13 cellular contexts compared by ENCODE assay signal in genomic region chr14:90510208-90510607, GRCh38.
DNase-seq lines count a peak whose midpoint lies in the region; ATAC-seq, FAIRE-seq and TF ChIP-seq lines count a peak whose summit lies in the region.
"Had no signal": no experiment of that assay in that cellular context is flagged by ENCODE, and none has a peak within 500 bp of the region (broad histone marks: within the 10 kb centered on the region; RNA-seq: fewer than 3 reads in every experiment).

No MANE protein-coding gene starts in this region.

- DNase-seq in Right ventricle myocardium inferior (ENCODE audit: missing footprints) (peak; percentile 84), cardiac septum (ENCODE audit: low spot score) (no peak), kidney (peak; percentile 83), putamen (ENCODE audit: low spot score) (no peak), inferior parietal cortex (ENCODE audit: extremely low spot score) (no peak)
- no peak for DNase-seq in stimulated activated CD8-positive, alpha-beta memory T cell treated with anti-CD3 and anti-CD28 coated beads, Interleukin-4, amount 100 ng/mL, for 48 hours
- DNase-seq: activated CD8-positive, alpha-beta T cell treated with anti-CD3 and anti-CD28 coated beads, Interleukin-2, amount 10 ng/mL, durations not matched to agents 7 days and 5 days; amniotic stem cell; immature natural killer cell; NCI-H187 had no signal

- no peak for FAIRE-seq in kidney (lab: Jason Lieb, UNC)
- FAIRE-seq: endometrium had no signal

- H3K9ac ChIP-seq in kidney (ENCODE audit: low read length in 2 of 2) = no peak overlapping the region

- intact Hi-C loops in Right ventricle myocardium inferior (cut with DNase I) = loop anchor here (5.0 kb wide), 3 partner anchors 37 to 247 kb away; partner anchors contain the start of gene CALM1
- intact Hi-C loops in cardiac septum (cut with DNase I) = no loop called here
- intact Hi-C loops in kidney (cut with DNase I) = no loop called here

- no peak overlapping the region for H3K4me3 ChIP-seq in kidney (ENCODE audit: low read length in 2 of 2)

- H3K27ac ChIP-seq in VCaP = peak overlapping the region; percentile 98
- H3K27ac ChIP-seq in kidney (ENCODE audit: low read depth in 2 of 2, low read length in 2 of 2) = peak overlapping the region in 1 of 2 donors; percentile 15

- H3K4me1 ChIP-seq in kidney (ENCODE audit: control insufficient read depth in 1 of 2, insufficient read depth in 1 of 2, low read depth in 1 of 2, low read length in 2 of 2) = peaks cover 18 to 27% of the 10 kb centered on the region in 2 donors

- no peaks in the 10 kb centered on the region for H3K9me3 ChIP-seq in kidney (ENCODE audit: control insufficient read depth in 1 of 2, low read length in 2 of 2)

- no peaks in the 10 kb centered on the region for H3K36me3 ChIP-seq in kidney (ENCODE audit: control insufficient read depth in 1 of 2, insufficient read depth in 2 of 2, low read length in 2 of 2)

- ATAC-seq in Right ventricle myocardium inferior (peak; percentile 69), GM21528 (IDR thresholded peaks at IDR 0.05; ENCODE audit: low FRiP score, unreplicated experiment) (no peak)
- ATAC-seq: activated CD8-positive, alpha-beta T cell treated with anti-CD3 and anti-CD28 coated beads, Interleukin-2, amount 10 ng/mL, durations not matched to agents 7 days and 5 days had no signal

- no peak for TF ChIP-seq CTCF in VCaP (conservative IDR thresholded peaks at IDR 0.05)
- no peak for TF ChIP-seq CTCF in kidney (IDR thresholded peaks at IDR 0.05; ENCODE audit: borderline replicate concordance, extremely low read depth, insufficient read depth)

Comparison
In these comparisons a context has a peak if more than half of its experiments do, and no peak if none do; other contexts are left out.
1. DNase-seq: peak in Right ventricle myocardium inferior (single experiment) and kidney (single experiment); none in cardiac septum (single experiment), putamen (single experiment), stimulated activated CD8-positive, alpha-beta memory T cell treated with anti-CD3 and anti-CD28 coated beads, Interleukin-4, amount 100 ng/mL, for 48 hours (single experiment) and inferior parietal cortex (single experiment).